In genomic region chr2:227884511-227884947, GRCh38 we compare ENCODE assay signal across 8 cellular contexts. TPM values are rescaled to one million over a fixed set of nuclear protein-coding genes. Genes with fewer than 3 reads are reported as not detected.
DNase-seq lines count a peak whose midpoint lies in the region; ATAC-seq, FAIRE-seq and TF ChIP-seq lines count a peak whose summit lies in the region.

No MANE protein-coding gene starts in this region.

- ATAC-seq in HG03135 (IDR thresholded peaks at IDR 0.05; ENCODE audit: unreplicated experiment): peak; percentile 90

- H3K4me1 Mint-ChIP-seq in progenitor cell of endocrine pancreas (ENCODE audit: low read depth): peaks cover 1% of the 10 kb centered on the region

- peak; percentile 89 for TF ChIP-seq CTCF in progenitor cell of endocrine pancreas (IDR thresholded peaks at IDR 0.05; ENCODE audit: unreplicated experiment)

- H3K9me3 Mint-ChIP-seq in progenitor cell of endocrine pancreas (ENCODE audit: low read depth): no peaks in the 10 kb centered on the region

- peak; percentile 59 for FAIRE-seq in GM19239 (lab: Jason Lieb, UNC)

- no peaks in the 10 kb centered on the region for H3K36me3 Mint-ChIP-seq in progenitor cell of endocrine pancreas (ENCODE audit: insufficient read depth)

- H3K27me3 Mint-ChIP-seq in progenitor cell of endocrine pancreas: no peaks in the 10 kb centered on the region

- no peak overlapping the region for H3K27ac Mint-ChIP-seq in progenitor cell of endocrine pancreas

- H3K4me3 Mint-ChIP-seq in progenitor cell of endocrine pancreas (ENCODE audit: low read depth): no peak overlapping the region

- DNase-seq in CMK (ENCODE audit: low read depth) (peak; percentile 29), GM19239 (ENCODE audit: insufficient read length, low spot score) (peak; percentile 57), NOMO-1 treated with dmso at 0.1 percent for 144 hours (lab: John Stamatoyannopoulos, UW; ENCODE audit: unreplicated experiment) (peak; percentile 12), fibroblast of the conjunctiva (ENCODE audit: low read depth) (peak; percentile 53), progenitor cell of endocrine pancreas (ENCODE audit: low spot score, unreplicated experiment) (peak; percentile 72), kidney glomerular epithelial cell (lab: John Stamatoyannopoulos, UW) (no peak)
- DNase-seq in activated CD8-positive, alpha-beta memory T cell treated with anti-CD3 and anti-CD28 coated beads, Interleukin-2, amount 50 U/mL, for 48 hours: peak; percentile 81

RNA-seq across cellular contexts. Expression of gene DAW1, which starts 13.1 kb away (rescaled TPM):
- total RNA-seq in progenitor cell of endocrine pancreas: 0.42 TPM in 1 of 2 replicates, not detected in the other
